1 cellular context compared by ENCODE assay signal in genomic region chr10:17662193-17663138, GRCh38.
TF ChIP-seq lines count a peak whose summit lies in the region.

No MANE protein-coding gene starts in this region.

TF ChIP-seq in K562, 482 proteins besides CTCF, POLR2A, EP300 and RAD21 (continued from another document and continues in another):
- peak in 1 of 2 experiments; percentile 63; a peak in 1 of 4 replicates for TF ChIP-seq BCLAF1 (IDR thresholded peaks at IDR 0.05; ENCODE audit: borderline replicate concordance in 1 of 2, control insufficient read depth in 1 of 2, low read depth in 2 of 2, low read length in 1 of 2)
- no peak for TF ChIP-seq E2F4 (CRISPR knock-in tag; IDR thresholded peaks at IDR 0.05; ENCODE audit: low read depth)
- TF ChIP-seq CUX1 (CRISPR knock-in tag; IDR thresholded peaks at IDR 0.05) = peak; percentile 52; the same call in 1 of the 2 replicates
- TF ChIP-seq ZBTB34 (CRISPR knock-in tag; IDR thresholded peaks at IDR 0.05) = no peak
- peak; percentile 95 for TF ChIP-seq ZNF395 (CRISPR knock-in tag; IDR thresholded peaks at IDR 0.05)
- TF ChIP-seq EHMT2 (IDR thresholded peaks at IDR 0.05) = peak; percentile 74
- TF ChIP-seq ZBTB17 (CRISPR knock-in tag; IDR thresholded peaks at IDR 0.05) = peak; percentile 62
- no peak for TF ChIP-seq ILF3 (IDR thresholded peaks at IDR 0.05; ENCODE audit: borderline replicate concordance)
- TF ChIP-seq ZNF12 (CRISPR knock-in tag; IDR thresholded peaks at IDR 0.05) = no peak
- TF ChIP-seq HDAC3 (IDR thresholded peaks at IDR 0.05; ENCODE audit: borderline replicate concordance, partially characterized antibody) = peak; percentile 96
- peak; percentile 80 for TF ChIP-seq ZNF584 (CRISPR knock-in tag; IDR thresholded peaks at IDR 0.05; ENCODE audit: low read depth)
- peak; percentile 67; the same call in 1 of the 2 replicates for TF ChIP-seq CLOCK (CRISPR knock-in tag; IDR thresholded peaks at IDR 0.05; ENCODE audit: borderline replicate concordance)
- TF ChIP-seq GMEB1 (CRISPR knock-in tag; IDR thresholded peaks at IDR 0.05) = 0 out of 2 replicates have a peak, but pooled peaks have one; percentile 20
- TF ChIP-seq PML (IDR thresholded peaks at IDR 0.05; ENCODE audit: low read length) = peak; percentile 99
- peak; percentile 97 for TF ChIP-seq VEZF1 (CRISPR knock-in tag; IDR thresholded peaks at IDR 0.05)
- TF ChIP-seq TFE3 (CRISPR knock-in tag; IDR thresholded peaks at IDR 0.05) = no peak
